ENCODE assay signal across 8 cellular contexts in the genomic region with DNA sequence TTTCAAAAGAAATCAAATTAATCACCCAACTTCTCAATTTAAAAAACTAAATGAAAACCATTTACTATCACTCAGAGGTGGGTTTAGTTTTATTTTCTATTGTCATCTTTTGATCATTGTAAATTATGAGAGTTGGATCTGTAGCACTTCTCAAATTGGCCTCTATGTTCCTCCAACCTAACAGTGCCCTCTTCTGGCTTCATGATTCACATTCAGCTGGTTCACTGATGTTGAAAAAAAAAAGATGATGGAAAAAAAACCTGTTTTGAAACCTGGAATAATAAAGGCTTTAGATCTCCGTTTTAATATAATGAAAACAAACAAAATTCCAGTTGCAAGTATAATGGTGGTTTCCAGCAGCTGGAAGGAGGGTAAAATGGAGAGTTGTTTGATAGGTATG. TPM values are rescaled to one million over a fixed set of nuclear protein-coding genes. Genes with fewer than 3 reads are reported as not detected.
DNase-seq lines count a peak whose midpoint lies in the region; ATAC-seq, FAIRE-seq and TF ChIP-seq lines count a peak whose summit lies in the region.

No MANE protein-coding gene starts in this region.

- POLR2A ChIA-PET in activated CD4-positive, alpha-beta memory T cell treated with anti-CD3 and anti-CD28 coated beads, Interleukin-2, amount 10 ng/mL, durations not matched to agents 7 days and 5 days (lab: Charles Lee) = interaction anchor here (1.0 kb wide), 1 partner anchor 361 kb away, joined by 3 read pairs; no protein-coding TSS in a partner anchor
- POLR2A ChIA-PET in activated CD4-positive, alpha-beta memory T cell treated with anti-CD3 and anti-CD28 coated beads for 36 hours (lab: Charles Lee) = no interaction called here
- POLR2A ChIA-PET in HEK293 (lab: Yijun Ruan, JAX) = no interaction called here

- H3K4me3 ChIP-seq in HEK293 (ENCODE audit: low read depth, low read length) = no peak overlapping the region
- no peak overlapping the region for H3K4me3 ChIP-seq in adrenal gland
- no peak overlapping the region for H3K4me3 ChIP-seq in kidney (ENCODE audit: low read length in 2 of 2)
- no peak overlapping the region for H3K4me3 ChIP-seq in aorta (ENCODE audit: low read length in 2 of 2)

- no peak overlapping the region for H3K27ac Mint-ChIP-seq in activated CD4-positive, alpha-beta memory T cell treated with anti-CD3 and anti-CD28 coated beads, Interleukin-2, amount 10 ng/mL, durations not matched to agents 7 days and 5 days
- H3K27ac Mint-ChIP-seq in activated CD4-positive, alpha-beta memory T cell treated with anti-CD3 and anti-CD28 coated beads for 36 hours = no peak overlapping the region

- FAIRE-seq in kidney (lab: Jason Lieb, UNC) = peak; percentile 98
- no peak for FAIRE-seq in urothelium cell line (lab: Jason Lieb, UNC)

- no peak for ATAC-seq in aorta (ENCODE audit: low FRiP score)

- H3K9me3 Mint-ChIP-seq in activated CD4-positive, alpha-beta memory T cell treated with anti-CD3 and anti-CD28 coated beads, Interleukin-2, amount 10 ng/mL, durations not matched to agents 7 days and 5 days = no peaks in the 10 kb centered on the region
- H3K9me3 Mint-ChIP-seq in activated CD4-positive, alpha-beta memory T cell treated with anti-CD3 and anti-CD28 coated beads for 36 hours = no peaks in the 10 kb centered on the region

- no peak overlapping the region for H3K9ac ChIP-seq in kidney (ENCODE audit: low read length in 2 of 2)

- no peak for TF ChIP-seq POLR2A in adrenal gland (IDR thresholded peaks at IDR 0.05)

- H3K27ac ChIP-seq in HEK293 (ENCODE audit: extremely low read depth, low read depth, low read length) = no peak overlapping the region
- no peak overlapping the region for H3K27ac ChIP-seq in adrenal gland
- no peak overlapping the region for H3K27ac ChIP-seq in kidney (ENCODE audit: low read depth in 2 of 2, low read length in 2 of 2)
- no peak overlapping the region for H3K27ac ChIP-seq in aorta (ENCODE audit: low read depth in 1 of 2, low read length in 2 of 2)

- H3K9me3 ChIP-seq in HEK293 (ENCODE audit: control insufficient read depth, insufficient read depth, low read depth, low read length) (no peaks in the 10 kb centered on the region), adrenal gland (replicated peaks in 1 of 3) (no peaks in the 10 kb centered on the region), kidney (ENCODE audit: control insufficient read depth in 1 of 2, low read length in 2 of 2) (no peaks in the 10 kb centered on the region), aorta (ENCODE audit: control insufficient read depth, low read length) (no peaks in the 10 kb centered on the region)

- H3K27me3 Mint-ChIP-seq in activated CD4-positive, alpha-beta memory T cell treated with anti-CD3 and anti-CD28 coated beads, Interleukin-2, amount 10 ng/mL, durations not matched to agents 7 days and 5 days = no peaks in the 10 kb centered on the region
- no peaks in the 10 kb centered on the region for H3K27me3 Mint-ChIP-seq in activated CD4-positive, alpha-beta memory T cell treated with anti-CD3 and anti-CD28 coated beads for 36 hours

- peaks cover 23% of the 10 kb centered on the region for H3K4me1 Mint-ChIP-seq in activated CD4-positive, alpha-beta memory T cell treated with anti-CD3 and anti-CD28 coated beads, Interleukin-2, amount 10 ng/mL, durations not matched to agents 7 days and 5 days
- peaks cover 10% of the 10 kb centered on the region for H3K4me1 Mint-ChIP-seq in activated CD4-positive, alpha-beta memory T cell treated with anti-CD3 and anti-CD28 coated beads for 36 hours (ENCODE audit: low read depth)

- peaks cover 3% of the 10 kb centered on the region for H3K36me3 Mint-ChIP-seq in activated CD4-positive, alpha-beta memory T cell treated with anti-CD3 and anti-CD28 coated beads, Interleukin-2, amount 10 ng/mL, durations not matched to agents 7 days and 5 days (ENCODE audit: low read depth)
- H3K36me3 Mint-ChIP-seq in activated CD4-positive, alpha-beta memory T cell treated with anti-CD3 and anti-CD28 coated beads for 36 hours = no peaks in the 10 kb centered on the region

- CTCF ChIA-PET in activated CD4-positive, alpha-beta memory T cell treated with anti-CD3 and anti-CD28 coated beads, Interleukin-2, amount 10 ng/mL, durations not matched to agents 7 days and 5 days (lab: Charles Lee) = interaction anchor here (0.7 to 5.4 kb wide), 5 partner anchors 359 to 1236 kb away, joined by 3 to 39 read pairs (median 3); no protein-coding TSS in a partner anchor
- CTCF ChIA-PET in activated CD4-positive, alpha-beta memory T cell treated with anti-CD3 and anti-CD28 coated beads for 36 hours (lab: Charles Lee) = interaction anchor here (0.6 to 3.9 kb wide), 11 partner anchors 11 to 497 kb away, joined by 3 to 88 read pairs (median 3); no protein-coding TSS in a partner anchor
- CTCF ChIA-PET in HEK293 (lab: Yijun Ruan, JAX) = interaction anchor here (0.6 to 5.5 kb wide), 19 partner anchors 10 to 558 kb away, joined by 3 to 31 read pairs (median 4); no protein-coding TSS in a partner anchor

- WGBS in adrenal gland, 4 donors = 0% methylated on average over 1 of the region's 1 CpG
- WGBS in aorta, 2 donors = 0 to 2% methylated on average over 1 of the region's 1 CpG

- H3K27me3 ChIP-seq in adrenal gland = peaks cover 12% of the 10 kb centered on the region
- no peaks in the 10 kb centered on the region for H3K27me3 ChIP-seq in aorta (ENCODE audit: control insufficient read depth in 1 of 2, insufficient read depth in 2 of 2, low read length in 1 of 2)

- intact Hi-C loops in activated CD4-positive, alpha-beta memory T cell treated with anti-CD3 and anti-CD28 coated beads for 36 hours (cut with micrococcal nuclease) = loop anchor here (1.0 to 5.0 kb wide), 5 partner anchors 264 to 1919 kb away; a partner anchor contains a TSS
- intact Hi-C loops in adrenal gland (cut with DNase I) (loop anchor here in 1 of 2 donors (10.0 kb wide), 1 partner anchor 442 kb away; no protein-coding TSS in a partner anchor), kidney (cut with DNase I) (no loop called here), aorta (cut with DNase I) (loop anchor here in 1 of 2 donors (5.0 kb wide), 1 partner anchor 509 kb away; no protein-coding TSS in a partner anchor)

- H3K36me3 ChIP-seq in HEK293 (ENCODE audit: control insufficient read depth in 2 of 2, insufficient read depth in 1 of 2, low read length in 2 of 2) (no peaks in the 10 kb centered on the region), adrenal gland (replicated peaks in 1 of 2) (no peaks in the 10 kb centered on the region), kidney (ENCODE audit: control insufficient read depth in 1 of 2, insufficient read depth in 2 of 2, low read length in 2 of 2) (no peaks in the 10 kb centered on the region), aorta (ENCODE audit: control insufficient read depth in 1 of 2, insufficient read depth in 2 of 2, low read length in 1 of 2) (no peaks in the 10 kb centered on the region)

- H3K4me3 Mint-ChIP-seq in activated CD4-positive, alpha-beta memory T cell treated with anti-CD3 and anti-CD28 coated beads, Interleukin-2, amount 10 ng/mL, durations not matched to agents 7 days and 5 days = no peak overlapping the region
- no peak overlapping the region for H3K4me3 Mint-ChIP-seq in activated CD4-positive, alpha-beta memory T cell treated with anti-CD3 and anti-CD28 coated beads for 36 hours

- H3K4me1 ChIP-seq in HEK293 (ENCODE audit: control insufficient read depth, insufficient read depth, low read length) = no peaks in the 10 kb centered on the region
- H3K4me1 ChIP-seq in adrenal gland (replicated peaks in 1 of 2) = peaks cover 0 to 10% of the 10 kb centered on the region in 2 donors
- H3K4me1 ChIP-seq in kidney (ENCODE audit: control insufficient read depth in 1 of 2, insufficient read depth in 1 of 2, low read depth in 1 of 2, low read length in 2 of 2) = no peaks in the 10 kb centered on the region
- no peaks in the 10 kb centered on the region for H3K4me1 ChIP-seq in aorta (ENCODE audit: control insufficient read depth in 1 of 2, insufficient read depth in 2 of 2, low read length in 2 of 2)

- TF ChIP-seq CTCF in HEK293 (tag by site-specific recombination; IDR thresholded peaks at IDR 0.05) (peak; percentile 58), adrenal gland (IDR thresholded peaks at IDR 0.05) (peak; percentile 33 to 67 (median 56)), kidney (IDR thresholded peaks at IDR 0.05; ENCODE audit: borderline replicate concordance, extremely low read depth, insufficient read depth) (peak; percentile 63)

- peak; percentile 21 for DNase-seq in activated CD4-positive, alpha-beta memory T cell treated with anti-CD3 and anti-CD28 coated beads, Interleukin-2, amount 10 ng/mL, durations not matched to agents 7 days and 5 days
- no peak for DNase-seq in activated CD4-positive, alpha-beta memory T cell treated with anti-CD3 and anti-CD28 coated beads for 36 hours
- DNase-seq in NCI-H2196 (lab: John Stamatoyannopoulos, UW; ENCODE audit: unreplicated experiment) (peak; percentile 35), adrenal gland (peak in 4 of 7 donors; percentile 23 to 26 (median 26)), kidney (no peak), urothelium cell line (ENCODE audit: low spot score) (peak; percentile 16), aorta (no peak)

TF ChIP-seq in HEK293, 187 proteins besides CTCF, POLR2A, EP300 and RAD21:
- TF ChIP-seq, protein P1, sequence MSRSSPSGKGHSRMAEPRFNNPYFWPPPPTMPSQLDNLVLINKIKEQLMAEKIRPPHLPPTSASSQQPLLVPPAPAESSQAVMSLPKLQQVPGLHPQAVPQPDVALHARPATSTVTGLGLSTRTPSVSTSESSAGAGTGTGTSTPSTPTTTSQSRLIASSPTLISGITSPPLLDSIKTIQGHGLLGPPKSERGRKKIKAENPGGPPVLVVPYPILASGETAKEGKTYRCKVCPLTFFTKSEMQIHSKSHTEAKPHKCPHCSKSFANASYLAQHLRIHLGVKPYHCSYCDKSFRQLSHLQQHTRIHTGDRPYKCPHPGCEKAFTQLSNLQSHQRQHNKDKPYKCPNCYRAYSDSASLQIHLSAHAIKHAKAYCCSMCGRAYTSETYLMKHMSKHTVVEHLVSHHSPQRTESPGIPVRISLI (tag by site-specific recombination; IDR thresholded peaks at IDR 0.05) = peak; percentile 91
- TF ChIP-seq ZNF558 (tag by site-specific recombination; IDR thresholded peaks at IDR 0.05) (peak; percentile 44; the same call in 1 of the 2 replicates), ZNF660 (tag by site-specific recombination; IDR thresholded peaks at IDR 0.05) (peak; percentile 61; the same call in 1 of the 2 replicates), ZNF654 (tag by site-specific recombination; IDR thresholded peaks at IDR 0.05; ENCODE audit: low read depth) (peak; percentile 78), ZXDB (tag by site-specific recombination; IDR thresholded peaks at IDR 0.05) (no peak), ZNF548 (tag by site-specific recombination; IDR thresholded peaks at IDR 0.05) (no peak)
TF ChIP-seq in HEK293: peak in this region for 4.

RNA-seq across cellular contexts. Expression of a gene that starts 2.4 kb away (rescaled TPM):
- 10 to 100 TPM; 29.2 to 32.7 TPM for total RNA-seq in activated CD4-positive, alpha-beta memory T cell treated with anti-CD3 and anti-CD28 coated beads, Interleukin-2, amount 10 ng/mL, durations not matched to agents 7 days and 5 days
- total RNA-seq in activated CD4-positive, alpha-beta memory T cell treated with anti-CD3 and anti-CD28 coated beads for 36 hours = 10 to 100 TPM; 45.1 to 50.0 TPM
- total RNA-seq in adrenal gland = 10 to 100 TPM; 14.7 to 76.5 (median 44.6) TPM
- polyA plus RNA-seq in adrenal gland = 10 to 100 TPM; 22.4 to 98.5 (median 24.1) TPM
- 50.8 TPM for total RNA-seq in kidney
- polyA plus RNA-seq in kidney (ENCODE audit: insufficient read depth, low read depth, low replicate concordance) = 88.7 TPM
- total RNA-seq in aorta = 10 to 100 TPM; 43.0 TPM
- 10 to 100 TPM; 35.7 to 45.5 TPM for polyA plus RNA-seq in aorta

Comparison
In these comparisons a context has a peak if more than half of its experiments do, and no peak if none do; other contexts are left out.
1. DNase-seq: peak in activated CD4-positive, alpha-beta memory T cell treated with anti-CD3 and anti-CD28 coated beads, Interleukin-2, amount 10 ng/mL, durations not matched to agents 7 days and 5 days (single experiment), NCI-H2196 (single experiment), adrenal gland (4 of 7) and urothelium cell line (single experiment); none in activated CD4-positive, alpha-beta memory T cell treated with anti-CD3 and anti-CD28 coated beads for 36 hours (single experiment), kidney (single experiment) and aorta (0 of 2).
2. Peak in every context shown above with its lines, with median percentiles within 50 percentile points of each other: CTCF ChIP-seq.